Comparison of ENCODE assay signal across 8 cellular contexts in the genomic region with DNA sequence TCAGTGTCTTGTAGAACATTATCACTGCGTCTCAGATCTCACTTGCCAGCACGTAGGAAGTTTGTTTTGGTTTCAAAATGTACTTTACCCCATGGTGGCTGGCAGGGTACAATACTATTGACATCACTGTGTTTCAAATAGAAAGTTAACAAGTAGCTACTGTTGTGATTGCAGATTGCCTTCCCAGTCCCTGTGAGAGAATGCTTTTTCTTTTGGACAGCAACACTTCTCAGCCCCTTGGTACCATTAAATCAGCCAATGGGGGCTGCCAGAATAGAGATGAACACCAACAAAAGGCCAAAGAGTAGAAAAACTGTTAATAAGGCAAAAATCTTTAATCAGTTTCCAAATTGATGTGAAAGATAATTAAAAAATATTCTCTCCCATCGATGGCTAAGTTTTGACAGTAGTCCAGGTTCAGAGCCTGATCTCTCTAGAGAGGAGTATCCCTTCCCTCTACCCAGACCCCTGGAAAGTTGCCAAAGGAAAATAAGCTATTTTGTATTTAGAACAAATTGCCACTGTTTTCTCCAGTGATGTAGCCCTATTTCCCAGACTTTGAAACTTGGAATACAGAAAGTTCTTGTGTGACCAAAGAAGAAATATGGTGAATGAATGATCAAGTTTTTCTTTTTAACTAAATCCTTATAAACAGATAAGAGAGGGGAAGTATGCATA. TPM values are rescaled to one million over a fixed set of nuclear protein-coding genes. Genes with fewer than 3 reads are reported as not detected.
DNase-seq lines count a peak whose midpoint lies in the region; ATAC-seq, FAIRE-seq and TF ChIP-seq lines count a peak whose summit lies in the region.

No MANE protein-coding gene starts in this region.

- H3K4me1 ChIP-seq in astrocyte (ENCODE audit: insufficient read depth, low read length) = no peaks in the 10 kb centered on the region
- H3K4me1 ChIP-seq in thoracic aorta (ENCODE audit: control insufficient read depth in 1 of 2, low read depth in 2 of 2) = peaks cover 65 to 96% of the 10 kb centered on the region in 2 donors

- H3K4me2 ChIP-seq in astrocyte (ENCODE audit: low read length) = peak overlapping the region; percentile 30

- no peak for FAIRE-seq in astrocyte (lab: Jason Lieb, UNC)

- intact Hi-C loops in left colon (cut with DNase I, micrococcal nuclease) = loop anchor here in 1 of 2 donors (10.0 kb wide), 1 partner anchor 45 kb away; no protein-coding TSS in a partner anchor

- H3K27me3 ChIP-seq in astrocyte (ENCODE audit: insufficient read depth, low read length) (no peaks in the 10 kb centered on the region), thoracic aorta (replicated peaks; ENCODE audit: insufficient read depth) (no peaks in the 10 kb centered on the region)

- H3K36me3 ChIP-seq in astrocyte (ENCODE audit: insufficient read depth, low read length) = no peaks in the 10 kb centered on the region
- no peaks in the 10 kb centered on the region for H3K36me3 ChIP-seq in thoracic aorta

- ATAC-seq in GM18517 (IDR thresholded peaks at IDR 0.05; ENCODE audit: unreplicated experiment) (peak; percentile 72), HG03159 (IDR thresholded peaks at IDR 0.05; ENCODE audit: unreplicated experiment) (peak; percentile 67), left colon (peak; percentile 92), thoracic aorta (ENCODE audit: insufficient number of reproducible peaks, low FRiP score, low read depth) (no peak)

- H3K9ac ChIP-seq in astrocyte (ENCODE audit: low read length) = no peak overlapping the region

- DNase-seq in astrocyte (ENCODE audit: low read depth) (peak; percentile 18), left colon (peak in 1 of 2 donors; percentile 29), thoracic aorta (ENCODE audit: low spot score) (no peak), amniotic stem cell (lab: John Stamatoyannopoulos, UW) (no peak), GM20000 (ENCODE audit: low spot score) (no peak), HK-2 (ENCODE audit: unreplicated experiment) (no peak)

- H3K9me3 ChIP-seq in astrocyte (ENCODE audit: insufficient read depth, low read depth, low read length) (no peaks in the 10 kb centered on the region), thoracic aorta (no peaks in the 10 kb centered on the region)

- H3K36me3 Mint-ChIP-seq in astrocyte (ENCODE audit: low read depth, unreplicated experiment) = no peaks in the 10 kb centered on the region

- no peak for TF ChIP-seq CTCF in astrocyte (IDR thresholded peaks at IDR 0.05; ENCODE audit: insufficient read depth, low read depth, low read length)
- TF ChIP-seq CTCF in thoracic aorta (IDR thresholded peaks at IDR 0.05) = no peak
- TF ChIP-seq CTCF in GM20000 (IDR thresholded peaks at IDR 0.05; ENCODE audit: extremely low read depth, missing control alignments) = no peak

- H3K27me3 Mint-ChIP-seq in astrocyte (ENCODE audit: low read depth, unreplicated experiment) = no peaks in the 10 kb centered on the region

- no peak overlapping the region for H3K4me3 ChIP-seq in astrocyte (ENCODE audit: insufficient read depth, low read depth, low read length)
- peak overlapping the region; percentile 61 for H3K4me3 ChIP-seq in thoracic aorta

- peaks cover 14% of the 10 kb centered on the region for H3K4me1 Mint-ChIP-seq in astrocyte (ENCODE audit: low read depth, unreplicated experiment)

- H2AFZ ChIP-seq in astrocyte (ENCODE audit: low read depth, low read length) = no peak overlapping the region

- no peaks in the 10 kb centered on the region for H3K79me2 ChIP-seq in astrocyte (ENCODE audit: insufficient read depth, low read length)

- no peak overlapping the region for H3K27ac ChIP-seq in astrocyte (ENCODE audit: low read depth, low read length)
- H3K27ac ChIP-seq in thoracic aorta = peak overlapping the region; percentile 75 to 91

- H3K9me3 Mint-ChIP-seq in astrocyte (ENCODE audit: unreplicated experiment) = no peaks in the 10 kb centered on the region

- H4K20me1 ChIP-seq in astrocyte (ENCODE audit: insufficient read depth, low read length) = no peaks in the 10 kb centered on the region

- H3K27ac Mint-ChIP-seq in astrocyte (ENCODE audit: unreplicated experiment) = no peak overlapping the region

- peak overlapping the region; percentile 3 for H3K4me3 Mint-ChIP-seq in astrocyte (ENCODE audit: unreplicated experiment)

RNA-seq across cellular contexts. Expression of gene SMNDC1, which starts 34.9 kb away (rescaled TPM):
- total RNA-seq in astrocyte (40.8 and 46.7 TPM in 2 replicates), left colon (10 to 100 TPM; 24.3 to 24.7 TPM), thoracic aorta (10 to 100 TPM in 1 of 2 donors, 1 to 10 TPM in 1; 7.2 to 18.6 TPM)
